In genomic region chr19:56671613-56671994, GRCh38 we compare ENCODE assay signal across 8 cellular contexts. TPM values are rescaled to one million over a fixed set of nuclear protein-coding genes. Genes with fewer than 3 reads are reported as not detected.
DNase-seq lines count a peak whose midpoint lies in the region; ATAC-seq, FAIRE-seq and TF ChIP-seq lines count a peak whose summit lies in the region.

Gene ZNF835, minus strand, starts transcription at chr19:56671757. Its CDS starts 6,559 bp downstream, at chr19:56665198.

- DNase-seq in GM13977 (ENCODE audit: low spot score): peak; percentile 49
- DNase-seq in activated CD4-positive, alpha-beta T cell treated with anti-CD3 and anti-CD28 coated beads for 1 hour: peak; percentile 73
- DNase-seq in central memory CD4-positive, alpha-beta T cell: peak; percentile 76
- no peak for DNase-seq in HepG2 (ENCODE audit: low spot score)
- DNase-seq in stimulated activated CD4-positive, alpha-beta T cell treated with anti-CD3 and anti-CD28 coated beads, TNF-alpha, amount 100 ng/mL, for 1 hour (ENCODE audit: low read depth in 3 of 3, low spot score in 1 of 3): peak; percentile 34 to 76 (median 57)
- no peak for DNase-seq in endothelial cell (ENCODE audit: low spot score)

- peaks cover 22% of the 10 kb centered on the region for H3K36me3 Mint-ChIP-seq in endothelial cell (ENCODE audit: low read depth, unreplicated experiment)

- no peaks in the 10 kb centered on the region for H4K20me1 ChIP-seq in HepG2 (ENCODE audit: insufficient read depth, low read length)

- no TSS peak for BruUV-seq in HepG2 (replicated peaks; lab: Mats Ljungman, UMichigan)

- TF ChIP-seq POLR2A in HepG2 (IDR thresholded peaks at IDR 0.05; ENCODE audit: insufficient read depth in 1 of 2, low read depth in 2 of 2, low read length in 2 of 2): no peak

- no peak within 1 kb of the TSS for H3K9ac ChIP-seq in HepG2 (ENCODE audit: insufficient read depth, low read depth, low read length)

- H3K36me3 ChIP-seq in HepG2 (replicated peaks in 1 of 2; ENCODE audit: control insufficient read depth in 1 of 2, insufficient read depth in 2 of 2, low read length in 2 of 2): no peaks in the 10 kb centered on the region

- H3K79me2 ChIP-seq in HepG2 (ENCODE audit: insufficient read depth, low read length): no peaks in the 10 kb centered on the region

- H2AFZ ChIP-seq in HepG2 (ENCODE audit: low read length): no peak within 1 kb of the TSS

- H3K27me3 ChIP-seq in HepG2 (ENCODE audit: control insufficient read depth in 1 of 2, insufficient read depth in 2 of 2, low read length in 2 of 2): no peaks in the 10 kb centered on the region

- ATAC-seq in HepG2 (no peak), GM21447 (IDR thresholded peaks at IDR 0.05; ENCODE audit: unreplicated experiment) (no peak), GM19455 (IDR thresholded peaks at IDR 0.05; ENCODE audit: unreplicated experiment) (no peak)

- peaks cover 16% of the 10 kb centered on the region for H3K27me3 Mint-ChIP-seq in endothelial cell (ENCODE audit: unreplicated experiment)

- no peak within 1 kb of the TSS for H3K4me3 Mint-ChIP-seq in endothelial cell (ENCODE audit: unreplicated experiment)

- H3K4me1 ChIP-seq in HepG2 (ENCODE audit: insufficient read depth, low read length): no peaks in the 10 kb centered on the region

- no peaks in the 10 kb centered on the region; the same call in 1 of the 2 replicates for H3K9me3 ChIP-seq in HepG2 (ENCODE audit: low read length)

- no peak within 1 kb of the TSS for H3K4me3 ChIP-seq in HepG2 (replicated peaks in 1 of 3; ENCODE audit: insufficient read depth in 1 of 3, low read depth in 2 of 3, low read length in 3 of 3)

- no peak for TF ChIP-seq CTCF in GM13977 (IDR thresholded peaks at IDR 0.05; ENCODE audit: extremely low read depth, insufficient read depth, missing control alignments)
- no peak for TF ChIP-seq CTCF in HepG2 (CRISPR knock-in tag; IDR thresholded peaks at IDR 0.05)
- no peak for TF ChIP-seq CTCF in endothelial cell (IDR thresholded peaks at IDR 0.05; ENCODE audit: unreplicated experiment)

- 72% methylated on average over 16 of the region's 32 CpGs for WGBS in HepG2 (ENCODE audit: low lambda C conversion rate)

- intact Hi-C loops in HepG2 (cut with micrococcal nuclease; ENCODE audit: unreplicated experiment): no loop called here

- no peaks in the 10 kb centered on the region for H3K4me1 Mint-ChIP-seq in endothelial cell (ENCODE audit: unreplicated experiment)

- CTCF ChIA-PET in HepG2 (lab: Yijun Ruan, JAX; ENCODE audit: low intra/inter-chr PET ratio, low total read pairs): no interaction called here

- FAIRE-seq in HepG2 (lab: Jason Lieb, UNC): no peak

- in situ Hi-C loops in GM13977 (cut with MboI; ENCODE audit: low pct_unique_long_range_greater_than_20kb, low sequenced_read_pairs, unreplicated experiment): no loop called here
- in situ Hi-C loops in HepG2 (cut with HindIII; ENCODE audit: extremely low pct_ligation_motif_present, low pct_unique_long_range_greater_than_20kb): no loop called here

- no peak within 1 kb of the TSS for H3K27ac ChIP-seq in HepG2 (ENCODE audit: extremely low read length, insufficient read depth, low read length)

- H3K4me2 ChIP-seq in HepG2 (ENCODE audit: low read depth, low read length): no peak within 1 kb of the TSS

- H3K9me3 Mint-ChIP-seq in endothelial cell (ENCODE audit: unreplicated experiment): peaks cover 33% of the 10 kb centered on the region

- no peak for TF ChIP-seq RAD21 in HepG2 (CRISPR knock-in tag; IDR thresholded peaks at IDR 0.05)

- POLR2A ChIA-PET in HepG2 (lab: Yijun Ruan, JAX): no interaction called here

- H3K27ac Mint-ChIP-seq in endothelial cell (ENCODE audit: unreplicated experiment): no peak within 1 kb of the TSS

- TF ChIP-seq EP300 in HepG2 (IDR thresholded peaks at IDR 0.05; ENCODE audit: low read depth in 2 of 2, low read length in 2 of 2) (no peak), HepG2 (CRISPR knock-in tag; IDR thresholded peaks at IDR 0.05; ENCODE audit: borderline replicate concordance) (no peak)

TF ChIP-seq in HepG2, 621 proteins besides CTCF, POLR2A, EP300 and RAD21:
- peak; percentile 53; the same call in 1 of the 2 replicates for TF ChIP-seq ZNF143 (CRISPR knock-in tag; IDR thresholded peaks at IDR 0.05)
- TF ChIP-seq IRX3 (CRISPR knock-in tag; IDR thresholded peaks at IDR 0.05; ENCODE audit: borderline replicate concordance, low read depth): no peak
TF ChIP-seq in HepG2: peak in this region for 1.

RNA-seq across cellular contexts. Expression of gene ZNF835, which starts in this region (rescaled TPM):
- total RNA-seq in HepG2 (2016; rRNA removed; fragmentation: Illumina TruSeq; extraction: Trizol): not detected in 2 replicates
- not detected in 2 replicates for total RNA-seq in HepG2 (2016; cell fraction: cytosol; rRNA removed; fragmentation: Illumina TruSeq; extraction: Trizol; ENCODE audit: low read depth)
- not detected in 2 replicates for total RNA-seq in HepG2 (2016; cell fraction: insoluble cytoplasmic fraction; rRNA removed; fragmentation: Illumina TruSeq; extraction: Trizol)
- total RNA-seq in HepG2 (2016; cell fraction: membrane; rRNA removed; fragmentation: Illumina TruSeq; extraction: Trizol): not detected in 2 replicates
- total RNA-seq in HepG2 (2016; cell fraction: nucleus; rRNA removed; fragmentation: Illumina TruSeq; extraction: Trizol): not detected in 2 replicates
- not detected in 2 replicates for polyA plus RNA-seq in HepG2 (2011; rRNA removed)
- not detected in 2 replicates for polyA plus RNA-seq in HepG2 (2011; cell fraction: cytosol; rRNA removed)
- not detected in 2 replicates for polyA plus RNA-seq in HepG2 (2011; cell fraction: nucleus; rRNA removed)
- polyA plus RNA-seq in HepG2 (2012): not detected in 2 replicates
- polyA plus RNA-seq in HepG2 (2016; cell fraction: cytosol; fragmentation: Illumina TruSeq; extraction: Trizol; ENCODE audit: low read depth): not detected in 2 replicates
- polyA plus RNA-seq in HepG2 (2016; cell fraction: insoluble cytoplasmic fraction; fragmentation: Illumina TruSeq; extraction: Trizol; ENCODE audit: low read depth): not detected in 2 replicates
- not detected in 2 replicates for polyA plus RNA-seq in HepG2 (2016; cell fraction: membrane; fragmentation: Illumina TruSeq; extraction: Trizol; ENCODE audit: low read depth)
- polyA plus RNA-seq in HepG2 (2016; cell fraction: nucleus; fragmentation: Illumina TruSeq; extraction: Trizol; ENCODE audit: insufficient read depth, low read depth): not detected in 2 replicates
- not detected in 2 replicates for polyA minus RNA-seq in HepG2 (2011; rRNA and poly(A)+ RNA removed; ENCODE audit: low replicate concordance)
- not detected in 2 replicates for polyA minus RNA-seq in HepG2 (2011; cell fraction: cytosol; rRNA and poly(A)+ RNA removed)
- polyA minus RNA-seq in HepG2 (2011; cell fraction: nucleus; rRNA and poly(A)+ RNA removed): not detected in 2 replicates
- not detected for total RNA-seq in endothelial cell (ENCODE audit: unreplicated experiment)

Comparison
In these comparisons a context has a peak if more than half of its experiments do, and no peak if none do; other contexts are left out.
1. DNase-seq: peak in GM13977 (single experiment), activated CD4-positive, alpha-beta T cell treated with anti-CD3 and anti-CD28 coated beads for 1 hour (single experiment), central memory CD4-positive, alpha-beta T cell (single experiment) and stimulated activated CD4-positive, alpha-beta T cell treated with anti-CD3 and anti-CD28 coated beads, TNF-alpha, amount 100 ng/mL, for 1 hour (3 of 3); none in HepG2 (single experiment) and endothelial cell (single experiment).